ENCODE assay signal across 26 cellular contexts in the genomic region with DNA sequence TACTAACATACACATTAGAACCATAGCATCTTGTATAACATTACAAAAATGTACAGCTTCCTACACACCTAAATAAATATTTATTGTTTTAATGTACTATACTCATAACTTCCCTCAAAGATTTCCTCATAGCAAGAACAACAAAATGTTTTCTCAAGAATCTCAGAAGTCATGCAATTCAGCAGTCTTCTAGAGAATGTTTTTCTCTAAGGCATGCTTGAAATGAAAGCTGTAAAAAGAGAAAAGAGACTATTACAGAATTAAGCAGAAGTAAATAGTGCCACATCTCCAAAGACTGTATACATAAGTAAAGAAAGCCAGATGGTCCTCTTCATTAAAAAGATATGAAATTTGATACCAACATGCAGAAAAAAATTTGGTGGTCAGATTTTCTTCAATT.
"Had no signal": no experiment of that assay in that cellular context is flagged by ENCODE, and none has a peak within 500 bp of the region (broad histone marks: within the 10 kb centered on the region; RNA-seq: fewer than 3 reads in every experiment).

No MANE protein-coding gene starts in this region.

- H3K9me3 ChIP-seq: esophagus muscularis mucosa, gastrocnemius medialis, left ventricle myocardium inferior, lower lobe of right lung, prostate gland, right atrium auricular region, testis, tibial nerve, upper lobe of left lung had no signal

- H3K4me1 Mint-ChIP-seq: naive thymus-derived CD8-positive, alpha-beta T cell; nephron progenitor cell; stimulated activated effector memory CD8-positive, alpha-beta T cell treated with anti-CD3 and anti-CD28 coated beads, Interleukin-12 subunit alpha, Interleukin-12 subunit beta, amount 100 ng/mL, for 72 hours had no signal

- H3K4me3 Mint-ChIP-seq: dendritic cell treated with granulocyte-macrophage colony-stimulating factor and Interleukin-4, amounts not matched to agents 40 ng/mL and 50 ng/mL, for 4 days; naive thymus-derived CD8-positive, alpha-beta T cell; nephron progenitor cell; stimulated activated effector memory CD8-positive, alpha-beta T cell treated with anti-CD3 and anti-CD28 coated beads, Interleukin-12 subunit alpha, Interleukin-12 subunit beta, amount 100 ng/mL, for 72 hours had no signal

- H3K27me3 ChIP-seq: esophagus muscularis mucosa, gastrocnemius medialis, right atrium auricular region, testis, tibial nerve, upper lobe of left lung had no signal

- H3K27me3 Mint-ChIP-seq: dendritic cell treated with granulocyte-macrophage colony-stimulating factor and Interleukin-4, amounts not matched to agents 40 ng/mL and 50 ng/mL, for 4 days had no signal

- H3K4me1 ChIP-seq: gastrocnemius medialis, left ventricle myocardium inferior, lower lobe of right lung, prostate gland, right atrium auricular region, testis, tibial nerve, upper lobe of left lung had no signal

- H3K4me3 ChIP-seq: esophagus muscularis mucosa, gastrocnemius medialis, left ventricle myocardium inferior, lower lobe of right lung, prostate gland, right atrium auricular region, smooth muscle cell, testis, tibial nerve, upper lobe of left lung had no signal

- H3K36me3 Mint-ChIP-seq: naive thymus-derived CD8-positive, alpha-beta T cell; stimulated activated effector memory CD8-positive, alpha-beta T cell treated with anti-CD3 and anti-CD28 coated beads, Interleukin-12 subunit alpha, Interleukin-12 subunit beta, amount 100 ng/mL, for 72 hours had no signal

- FAIRE-seq: colon, endothelial cell of umbilical vein, urothelium cell line had no signal

- H3K9me3 Mint-ChIP-seq: dendritic cell treated with granulocyte-macrophage colony-stimulating factor and Interleukin-4, amounts not matched to agents 40 ng/mL and 50 ng/mL, for 4 days; naive thymus-derived CD8-positive, alpha-beta T cell; nephron progenitor cell; stimulated activated effector memory CD8-positive, alpha-beta T cell treated with anti-CD3 and anti-CD28 coated beads, Interleukin-12 subunit alpha, Interleukin-12 subunit beta, amount 100 ng/mL, for 72 hours had no signal

- H3K36me3 ChIP-seq: esophagus muscularis mucosa, gastrocnemius medialis, left ventricle myocardium inferior, lower lobe of right lung, prostate gland, right atrium auricular region, tibial nerve, upper lobe of left lung had no signal

- H3K27ac Mint-ChIP-seq: dendritic cell treated with granulocyte-macrophage colony-stimulating factor and Interleukin-4, amounts not matched to agents 40 ng/mL and 50 ng/mL, for 4 days; naive thymus-derived CD8-positive, alpha-beta T cell; nephron progenitor cell; stimulated activated effector memory CD8-positive, alpha-beta T cell treated with anti-CD3 and anti-CD28 coated beads, Interleukin-12 subunit alpha, Interleukin-12 subunit beta, amount 100 ng/mL, for 72 hours had no signal

- DNase-seq: effector memory CD4-positive, alpha-beta T cell; foreskin fibroblast; gastrocnemius medialis; head of caudate nucleus; left cardiac atrium; left ventricle myocardium inferior; lower lobe of right lung; naive thymus-derived CD8-positive, alpha-beta T cell; nephron progenitor cell; nucleus accumbens; stimulated activated CD4-positive, alpha-beta T cell treated with anti-CD3 and anti-CD28 coated beads, Interleukin-2, amount 100 ng/mL, for 24 hours; stimulated activated CD4-positive, alpha-beta T cell treated with anti-CD3 and anti-CD28 coated beads, Interleukin-4, amount 100 ng/mL, for 24 hours; stimulated activated naive CD4-positive, alpha-beta T cell treated with Interleukin-2 at 50 U/mL for 16 hours; substantia nigra; testis; upper lobe of left lung had no signal
